In genomic region chr5:110321117-110321516, GRCh38 we compare ENCODE assay signal across 1 cellular context.
A peak's percentile ranks its signal among the peaks of the same experiment; 100 is the strongest.
TF ChIP-seq lines count a peak whose summit lies in the region.

No MANE protein-coding gene starts in this region.

TF ChIP-seq in SK-N-SH, 30 proteins besides CTCF, POLR2A, EP300 and RAD21 (continued from another document):
- no peak for TF ChIP-seq ZBTB33 (IDR thresholded peaks at IDR 0.05; ENCODE audit: borderline replicate concordance, low read depth)
- TF ChIP-seq FOSL2 (IDR thresholded peaks at IDR 0.05; ENCODE audit: borderline replicate concordance, low read depth), result peak; percentile 61; the same call in 1 of the 2 replicates
- peak; percentile 30; the same call in 1 of the 2 replicates for TF ChIP-seq NFIC (IDR thresholded peaks at IDR 0.05; ENCODE audit: borderline replicate concordance)
- no peak for TF ChIP-seq RCOR1 (IDR thresholded peaks at IDR 0.05; ENCODE audit: low read length)
- TF ChIP-seq MEF2A (IDR thresholded peaks at IDR 0.05; ENCODE audit: borderline replicate concordance, low read depth), result no peak
- no peak for TF ChIP-seq CHD2 (IDR thresholded peaks at IDR 0.05; ENCODE audit: low read length, partially characterized antibody)
